8 cellular contexts compared by ENCODE assay signal in genomic region chr3:11641683-11642407, GRCh38. TPM values are rescaled to one million over a fixed set of nuclear protein-coding genes. Genes with fewer than 3 reads are reported as not detected.
A peak's percentile ranks its signal among the peaks of the same experiment; 100 is the strongest.
DNase-seq lines count a peak whose midpoint lies in the region; ATAC-seq and TF ChIP-seq lines count a peak whose summit lies in the region.

No MANE protein-coding gene starts in this region.

- peaks cover 28% of the 10 kb centered on the region for H3K36me3 Mint-ChIP-seq in Calu3 (ENCODE audit: insufficient read depth, unreplicated experiment)
- H3K36me3 Mint-ChIP-seq in activated B cell treated with CpG ODN at 0.5 μM for 24 hours (ENCODE audit: low read depth) = peaks cover 10% of the 10 kb centered on the region

- CTCF ChIA-PET in Calu3 (lab: Charles Lee) (no interaction called here), activated B cell treated with CpG ODN at 0.5 μM for 24 hours (lab: Charles Lee) (no interaction called here)

- peak overlapping the region; percentile 93 for H3K4me3 Mint-ChIP-seq in Calu3 (ENCODE audit: low read depth, unreplicated experiment)
- peak overlapping the region; percentile 99 for H3K4me3 Mint-ChIP-seq in activated B cell treated with CpG ODN at 0.5 μM for 24 hours

- H3K27me3 Mint-ChIP-seq in Calu3 (ENCODE audit: unreplicated experiment) (no peaks in the 10 kb centered on the region), activated B cell treated with CpG ODN at 0.5 μM for 24 hours (no peaks in the 10 kb centered on the region)

- H3K27ac Mint-ChIP-seq in Calu3 (ENCODE audit: unreplicated experiment) (peak overlapping the region; percentile 92), activated B cell treated with CpG ODN at 0.5 μM for 24 hours (peak overlapping the region; percentile 96)

- DNase-seq in Calu3 = no peak
- DNase-seq in HT-29 (ENCODE audit: low spot score) = peak; percentile 30
- DNase-seq in activated B cell treated with CpG ODN at 0.5 μM for 24 hours = no peak
- DNase-seq in globus pallidus (ENCODE audit: low spot score) = peak; percentile 72
- peak; percentile 39 for DNase-seq in putamen (ENCODE audit: low spot score)
- no peak for DNase-seq in SK-N-DZ (ENCODE audit: low spot score)

- intact Hi-C loops in Calu3 (cut with micrococcal nuclease; ENCODE audit: unreplicated experiment) = loop anchor here (5.0 kb wide), 1 partner anchor 60 kb away; no protein-coding TSS in a partner anchor
- intact Hi-C loops in activated B cell treated with CpG ODN at 0.5 μM for 24 hours (cut with micrococcal nuclease) = loop anchor here (1.0 to 5.0 kb wide), 7 partner anchors 40 to 1525 kb away; partner anchors contain the start of genes BRK1 and TAMM41

- TF ChIP-seq CTCF in Calu3 (IDR thresholded peaks at IDR 0.05; ENCODE audit: unreplicated experiment) = no peak
- no peak for TF ChIP-seq CTCF in activated B cell treated with CpG ODN at 0.5 μM for 24 hours (IDR thresholded peaks at IDR 0.05)

- H3K4me1 Mint-ChIP-seq in Calu3 (ENCODE audit: low read depth, unreplicated experiment) (peaks cover 19% of the 10 kb centered on the region), activated B cell treated with CpG ODN at 0.5 μM for 24 hours (peaks cover 32% of the 10 kb centered on the region)

- ATAC-seq in activated B cell treated with CpG ODN at 0.5 μM for 24 hours (ENCODE audit: low read depth) = no peak
- ATAC-seq in GM18498 (IDR thresholded peaks at IDR 0.05; ENCODE audit: unreplicated experiment) = no peak
- no peak for ATAC-seq in HG03135 (IDR thresholded peaks at IDR 0.05; ENCODE audit: unreplicated experiment)

- H3K9me3 Mint-ChIP-seq in Calu3 (ENCODE audit: low read depth, unreplicated experiment) (no peaks in the 10 kb centered on the region), activated B cell treated with CpG ODN at 0.5 μM for 24 hours (no peaks in the 10 kb centered on the region)

- BruUV-seq in Calu3 (replicated peaks; lab: Mats Ljungman, UMichigan) = no TSS peak

- POLR2A ChIA-PET in activated B cell treated with CpG ODN at 0.5 μM for 24 hours (lab: Charles Lee) = interaction anchor here (1.3 kb wide), 1 partner anchor 205 kb away, joined by 10 read pairs; the partner anchor contains the start of gene TAMM41

RNA-seq across cellular contexts. Expression of gene VGLL4, which starts 1.9 kb away (rescaled TPM):
- total RNA-seq in Calu3 (2022) (49.1 and 51.3 TPM in 2 replicates), activated B cell treated with CpG ODN at 0.5 μM for 24 hours (19.2 and 19.3 TPM in 2 replicates)
- total RNA-seq in HT-29 (2014; rRNA removed; shearing (Covaris generic)) = 25.1 and 28.4 TPM in 2 replicates
- polyA plus RNA-seq in SK-N-DZ (2014; cell fraction: cytosol; rRNA removed) = 66.3 and 66.4 TPM in 2 replicates
- 36.2 and 37.4 TPM in 2 replicates for polyA plus RNA-seq in SK-N-DZ (2014; cell fraction: nucleus; rRNA removed)

Comparison
In these comparisons a context has a peak if more than half of its experiments do, and no peak if none do; other contexts are left out.
1. DNase-seq: peak in HT-29 (single experiment), globus pallidus (single experiment) and putamen (single experiment); none in Calu3 (single experiment), activated B cell treated with CpG ODN at 0.5 μM for 24 hours (single experiment) and SK-N-DZ (single experiment).